Comparison of ENCODE assay signal across 15 cellular contexts in the genomic region with DNA sequence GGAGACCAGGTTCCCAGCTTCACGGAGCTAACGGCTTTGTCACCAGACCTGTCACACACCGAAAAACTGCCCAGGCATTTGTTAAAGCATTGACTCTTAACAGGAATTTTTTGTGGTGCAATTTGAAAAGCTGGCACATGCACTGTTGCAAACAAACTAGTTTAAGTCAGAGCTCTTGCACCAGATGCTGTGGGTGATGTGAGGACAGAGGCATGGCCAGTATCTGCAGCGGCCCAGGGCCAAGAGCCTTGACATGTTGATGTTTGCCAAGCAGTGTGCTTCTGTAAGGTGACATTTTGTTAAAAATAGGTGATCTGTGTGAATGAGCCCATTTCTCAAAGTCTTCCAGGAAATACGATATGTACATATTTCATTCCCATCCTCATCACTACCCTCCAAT.
A peak's percentile ranks its signal among the peaks of the same experiment; 100 is the strongest.
DNase-seq lines count a peak whose midpoint lies in the region; ATAC-seq and TF ChIP-seq lines count a peak whose summit lies in the region.
"Had no signal": no experiment of that assay in that cellular context is flagged by ENCODE, and none has a peak within 500 bp of the region (broad histone marks: within the 10 kb centered on the region; RNA-seq: fewer than 3 reads in every experiment).

No MANE protein-coding gene starts in this region.

- 57% methylated on average over 5 of the region's 5 CpGs for WGBS in suprapubic skin

- CTCF ChIA-PET in PC-3 (lab: Charles Lee): no interaction called here

- no peaks in the 10 kb centered on the region for H3F3A ChIP-seq in PC-3 (ENCODE audit: low read length, unreplicated experiment)

- H3K9ac ChIP-seq in PC-3 (ENCODE audit: low read length) (peak overlapping the region; percentile 29; the same call in 1 of the 2 replicates), muscle layer of colon (ENCODE audit: low read length) (no peak overlapping the region)

- TF ChIP-seq POLR2A in suprapubic skin (IDR thresholded peaks at IDR 0.05): no peak

- H4K20me1 ChIP-seq in PC-3 (ENCODE audit: low read length): no peaks in the 10 kb centered on the region

- TF ChIP-seq EP300 in suprapubic skin (IDR thresholded peaks at IDR 0.05): no peak

- H3K79me2 ChIP-seq in PC-3 (ENCODE audit: low read length): no peaks in the 10 kb centered on the region

- H3K27ac ChIP-seq in PC-3 (ENCODE audit: low read length): peak overlapping the region; percentile 69
- H3K27ac ChIP-seq in muscle layer of colon (ENCODE audit: low read depth, low read length): peak overlapping the region; percentile 37
- no peak overlapping the region for H3K27ac ChIP-seq in suprapubic skin

- H3K4me2 ChIP-seq in PC-3 (ENCODE audit: low read length): no peak overlapping the region

- POLR2A ChIA-PET in PC-3 (lab: Charles Lee; ENCODE audit: unreplicated experiment): interaction anchor here (0.6 kb wide), 1 partner anchor 33 kb away, joined by 4 read pairs; no protein-coding TSS in a partner anchor

- no peaks in the 10 kb centered on the region for H3K36me3 ChIP-seq in PC-3 (ENCODE audit: low read depth, low read length)
- H3K36me3 ChIP-seq in muscle layer of colon (ENCODE audit: insufficient read depth, low read length): no peaks in the 10 kb centered on the region
- H3K36me3 ChIP-seq in suprapubic skin: no peaks in the 10 kb centered on the region

- no peak overlapping the region for H2AFZ ChIP-seq in PC-3 (ENCODE audit: low read length)

- H3K9me2 ChIP-seq in PC-3 (replicated peaks; ENCODE audit: low read length): no peaks in the 10 kb centered on the region

- H3K27me3 ChIP-seq in PC-3 (ENCODE audit: low read length) (no peaks in the 10 kb centered on the region), muscle layer of colon (ENCODE audit: control insufficient read depth in 1 of 2, insufficient read depth in 2 of 2, low read length in 2 of 2) (no peaks in the 10 kb centered on the region), suprapubic skin (no peaks in the 10 kb centered on the region)

- H3K4me3 ChIP-seq in PC-3 (ENCODE audit: low read length): no peak overlapping the region
- no peak overlapping the region for H3K4me3 ChIP-seq in fibroblast of villous mesenchyme (ENCODE audit: low read depth, low read length)
- H3K4me3 ChIP-seq in muscle layer of colon (ENCODE audit: low read depth in 1 of 2, low read length in 2 of 2): no peak overlapping the region
- no peak overlapping the region for H3K4me3 ChIP-seq in suprapubic skin

- H3K9me3 ChIP-seq in PC-3 (ENCODE audit: low read length): no peaks in the 10 kb centered on the region
- no peaks in the 10 kb centered on the region for H3K9me3 ChIP-seq in muscle layer of colon (ENCODE audit: low read length)
- H3K9me3 ChIP-seq in suprapubic skin: no peaks in the 10 kb centered on the region

- peaks cover 13% of the 10 kb centered on the region for H3K4me1 ChIP-seq in PC-3 (ENCODE audit: insufficient read depth, low read length)
- peaks cover 30% of the 10 kb centered on the region for H3K4me1 ChIP-seq in muscle layer of colon (ENCODE audit: insufficient read depth, low read length)
- no peaks in the 10 kb centered on the region for H3K4me1 ChIP-seq in suprapubic skin

- TF ChIP-seq CTCF in PC-3 (conservative IDR thresholded peaks at IDR 0.05; ENCODE audit: low read depth, low read length) (no peak), fibroblast of villous mesenchyme (IDR thresholded peaks at IDR 0.05; ENCODE audit: insufficient read depth, low read depth, low read length) (no peak), suprapubic skin (IDR thresholded peaks at IDR 0.05) (no peak)

- ATAC-seq in PC-3 (no peak), HG03159 (IDR thresholded peaks at IDR 0.05; ENCODE audit: unreplicated experiment) (no peak)
- ATAC-seq: CD8-positive, alpha-beta T cell had no signal

- intact Hi-C loops in PC-3 (cut with micrococcal nuclease): no loop called here

- no TSS peak for BruUV-seq in PC-3 (replicated peaks; lab: Mats Ljungman, UMichigan)

- DNase-seq in AG20443 (ENCODE audit: low spot score) (peak; percentile 34), PC-3 (no peak), fibroblast of villous mesenchyme (ENCODE audit: low read depth) (peak; percentile 40), COLO668 (lab: John Stamatoyannopoulos, UW; ENCODE audit: unreplicated experiment) (no peak), suprapubic skin (ENCODE audit: low spot score in 2 of 2) (no peak)
- DNase-seq in activated T-cell treated with anti-CD3 and anti-CD28 coated beads, Interleukin-2, amount 50 U/mL, for 48 hours: no peak
- DNase-seq: ACHN; CD8-positive, alpha-beta T cell; Karpas-422; MM.1S; NCI-H1105; NCI-H187 treated with DMSO at 0.1 percent for 48 hours; NCI-H774 had no signal

Comparison
In these comparisons a context has a peak if more than half of its experiments do, and no peak if none do; other contexts are left out.
1. DNase-seq: peak in AG20443 (single experiment) and fibroblast of villous mesenchyme (single experiment); none in PC-3 (single experiment), COLO668 (single experiment), activated T-cell treated with anti-CD3 and anti-CD28 coated beads, Interleukin-2, amount 50 U/mL, for 48 hours (0 of 2) and suprapubic skin (0 of 2).